In genomic region chr9:92740446-92740961, GRCh38 we compare ENCODE assay signal across 10 cellular contexts. TPM values are rescaled to one million over a fixed set of nuclear protein-coding genes. Genes with fewer than 3 reads are reported as not detected.
DNase-seq lines count a peak whose midpoint lies in the region; ATAC-seq lines count a peak whose summit lies in the region.
"Had no signal": no experiment of that assay in that cellular context is flagged by ENCODE, and none has a peak within 500 bp of the region (broad histone marks: within the 10 kb centered on the region; RNA-seq: fewer than 3 reads in every experiment).

No MANE protein-coding gene starts in this region.

- H3K4me1 ChIP-seq in muscle layer of colon (ENCODE audit: insufficient read depth, low read length) (peaks cover 66% of the 10 kb centered on the region), aorta (ENCODE audit: control insufficient read depth in 1 of 2, insufficient read depth in 2 of 2, low read length in 2 of 2) (peaks cover 0 to 3% of the 10 kb centered on the region in 2 donors)

- 3 to 4% methylated on average over 7 of the region's 7 CpGs for WGBS in aorta, 2 donors

- intact Hi-C loops in aorta (cut with DNase I), result no loop called here

- no peaks in the 10 kb centered on the region for H3K9me3 Mint-ChIP-seq in activated naive CD8-positive, alpha-beta T cell (ENCODE audit: low read depth)
- no peaks in the 10 kb centered on the region for H3K9me3 Mint-ChIP-seq in activated naive CD8-positive, alpha-beta T cell treated with anti-CD3 and anti-CD28 coated beads for 36 hours

- H3K9me3 ChIP-seq in muscle layer of colon (ENCODE audit: low read length) (no peaks in the 10 kb centered on the region), aorta (ENCODE audit: control insufficient read depth, low read length) (no peaks in the 10 kb centered on the region)

- H3K27ac Mint-ChIP-seq in activated naive CD8-positive, alpha-beta T cell, result peak overlapping the region; percentile 18
- no peak overlapping the region for H3K27ac Mint-ChIP-seq in activated naive CD8-positive, alpha-beta T cell treated with anti-CD3 and anti-CD28 coated beads for 36 hours

- H3K36me3 ChIP-seq in muscle layer of colon (ENCODE audit: insufficient read depth, low read length), result no peaks in the 10 kb centered on the region
- no peaks in the 10 kb centered on the region for H3K36me3 ChIP-seq in aorta (ENCODE audit: control insufficient read depth in 1 of 2, insufficient read depth in 2 of 2, low read length in 1 of 2)

- H3K27me3 Mint-ChIP-seq in activated naive CD8-positive, alpha-beta T cell, result no peaks in the 10 kb centered on the region
- no peaks in the 10 kb centered on the region for H3K27me3 Mint-ChIP-seq in activated naive CD8-positive, alpha-beta T cell treated with anti-CD3 and anti-CD28 coated beads for 36 hours

- H3K27me3 ChIP-seq in muscle layer of colon (ENCODE audit: control insufficient read depth in 1 of 2, insufficient read depth in 2 of 2, low read length in 2 of 2), result no peaks in the 10 kb centered on the region
- no peaks in the 10 kb centered on the region for H3K27me3 ChIP-seq in aorta (ENCODE audit: control insufficient read depth in 1 of 2, insufficient read depth in 2 of 2, low read length in 1 of 2)

- peak overlapping the region in 1 of 2 donors; percentile 38 for H3K4me3 ChIP-seq in muscle layer of colon (ENCODE audit: low read depth in 1 of 2, low read length in 2 of 2)
- no peak overlapping the region for H3K4me3 ChIP-seq in aorta (ENCODE audit: low read length in 2 of 2)

- H3K4me1 Mint-ChIP-seq in activated naive CD8-positive, alpha-beta T cell (ENCODE audit: low read depth), result peaks cover 82% of the 10 kb centered on the region
- H3K4me1 Mint-ChIP-seq in activated naive CD8-positive, alpha-beta T cell treated with anti-CD3 and anti-CD28 coated beads for 36 hours, result peaks cover 64% of the 10 kb centered on the region

- no peak overlapping the region for H3K9ac ChIP-seq in muscle layer of colon (ENCODE audit: low read length)

- peak overlapping the region; percentile 14 for H3K4me3 Mint-ChIP-seq in activated naive CD8-positive, alpha-beta T cell
- no peak overlapping the region for H3K4me3 Mint-ChIP-seq in activated naive CD8-positive, alpha-beta T cell treated with anti-CD3 and anti-CD28 coated beads for 36 hours

- H3K27ac ChIP-seq in muscle layer of colon (ENCODE audit: low read depth, low read length) (peak overlapping the region; percentile 24), aorta (ENCODE audit: low read depth in 1 of 2, low read length in 2 of 2) (no peak overlapping the region)

- ATAC-seq in aorta (ENCODE audit: low FRiP score), result no peak
- ATAC-seq in GM21423 (IDR thresholded peaks at IDR 0.05; ENCODE audit: unreplicated experiment), result no peak

- no peaks in the 10 kb centered on the region for H3K36me3 Mint-ChIP-seq in activated naive CD8-positive, alpha-beta T cell
- peaks cover 6% of the 10 kb centered on the region for H3K36me3 Mint-ChIP-seq in activated naive CD8-positive, alpha-beta T cell treated with anti-CD3 and anti-CD28 coated beads for 36 hours

- DNase-seq in activated naive CD8-positive, alpha-beta T cell treated with anti-CD3 and anti-CD28 coated beads for 36 hours, result no peak
- DNase-seq in dermis blood vessel endothelial cell (peak; percentile 37), aorta (peak; percentile 47 to 65), NCI-H510A (lab: John Stamatoyannopoulos, UW) (no peak), GOT3 (lab: John Stamatoyannopoulos, UW) (no peak)
- DNase-seq: NCI-H2081; stimulated activated CD4-positive, alpha-beta T cell treated with anti-CD3 and anti-CD28 coated beads, Interleukin-2, amount 100 ng/mL, for 48 hours had no signal

RNA-seq across cellular contexts. Expression of gene BICD2, which starts 24.1 kb away (rescaled TPM):
- 10 to 100 TPM; 19.2 to 20.5 TPM for total RNA-seq in activated naive CD8-positive, alpha-beta T cell treated with anti-CD3 and anti-CD28 coated beads for 36 hours
- total RNA-seq in dermis blood vessel endothelial cell (54.5 and 74.2 TPM in 2 replicates), aorta (10 to 100 TPM; 32.4 to 37.2 TPM)
- polyA plus RNA-seq in aorta, result 10 to 100 TPM in 1 of 2 donors, 1 to 10 TPM in 1; 8.9 to 16.1 TPM

Comparison
In these comparisons a context has a peak if more than half of its experiments do, and no peak if none do; other contexts are left out.
1. DNase-seq: peak in dermis blood vessel endothelial cell (single experiment) and aorta (2 of 2); none in activated naive CD8-positive, alpha-beta T cell treated with anti-CD3 and anti-CD28 coated beads for 36 hours (single experiment), NCI-H510A (single experiment) and GOT3 (single experiment).